In genomic region chr1:171576144-171576543, GRCh38 we compare ENCODE assay signal across 20 cellular contexts. TPM values are rescaled to one million over a fixed set of nuclear protein-coding genes. Genes with fewer than 3 reads are reported as not detected.
DNase-seq lines count a peak whose midpoint lies in the region; ATAC-seq and TF ChIP-seq lines count a peak whose summit lies in the region.
"Had no signal": no experiment of that assay in that cellular context is flagged by ENCODE, and none has a peak within 500 bp of the region (broad histone marks: within the 10 kb centered on the region; RNA-seq: fewer than 3 reads in every experiment).

No MANE protein-coding gene starts in this region.

- no peaks in the 10 kb centered on the region for H3K27me3 Mint-ChIP-seq in activated CD4-positive, alpha-beta T cell treated with anti-CD3 and anti-CD28 coated beads, Interleukin-2, amount 10 ng/mL, durations not matched to agents 7 days and 5 days
- H3K27me3 Mint-ChIP-seq in nephron progenitor cell (ENCODE audit: low read depth, poor library complexity), result no peaks in the 10 kb centered on the region

- H3K9me3 ChIP-seq in PC-3 (ENCODE audit: low read length) (no peaks in the 10 kb centered on the region), psoas muscle (no peaks in the 10 kb centered on the region), heart left ventricle (no peaks in the 10 kb centered on the region)

- no peaks in the 10 kb centered on the region for H3K9me3 Mint-ChIP-seq in activated CD4-positive, alpha-beta T cell treated with anti-CD3 and anti-CD28 coated beads, Interleukin-2, amount 10 ng/mL, durations not matched to agents 7 days and 5 days
- no peaks in the 10 kb centered on the region for H3K9me3 Mint-ChIP-seq in nephron progenitor cell
- H3K9me3 Mint-ChIP-seq: CD14-positive monocyte had no signal

- no peak for TF ChIP-seq CTCF in PC-3 (conservative IDR thresholded peaks at IDR 0.05; ENCODE audit: low read depth, low read length)
- no peak for TF ChIP-seq CTCF in nephron progenitor cell (IDR thresholded peaks at IDR 0.05)
- no peak for TF ChIP-seq CTCF in psoas muscle (IDR thresholded peaks at IDR 0.05)
- no peak for TF ChIP-seq CTCF in heart left ventricle (IDR thresholded peaks at IDR 0.05)

- TF ChIP-seq POLR2A in heart left ventricle (IDR thresholded peaks at IDR 0.05), result no peak

- in situ Hi-C loops in ACHN (cut with HindIII; ENCODE audit: low pct_ligation_motif_present, low pct_unique_long_range_greater_than_20kb, low sequenced_read_pairs), result no loop called here

- H3K27ac Mint-ChIP-seq in activated CD4-positive, alpha-beta T cell treated with anti-CD3 and anti-CD28 coated beads, Interleukin-2, amount 10 ng/mL, durations not matched to agents 7 days and 5 days, result peak overlapping the region; percentile 41
- H3K27ac Mint-ChIP-seq in nephron progenitor cell, result peak overlapping the region; percentile 13

- CTCF ChIA-PET in activated CD4-positive, alpha-beta T cell treated with anti-CD3 and anti-CD28 coated beads, Interleukin-2, amount 10 ng/mL, durations not matched to agents 7 days and 5 days (lab: Charles Lee), result interaction anchor here (0.7 to 1.5 kb wide), 2 partner anchors 14 to 45 kb away, joined by 4 to 5 read pairs; no protein-coding TSS in a partner anchor
- CTCF ChIA-PET in PC-3 (lab: Charles Lee), result no interaction called here

- no peaks in the 10 kb centered on the region for H3K79me2 ChIP-seq in PC-3 (ENCODE audit: low read length)

- H3F3A ChIP-seq in PC-3 (ENCODE audit: low read length, unreplicated experiment), result peaks cover 6% of the 10 kb centered on the region

- H3K27me3 ChIP-seq in PC-3 (ENCODE audit: low read length) (no peaks in the 10 kb centered on the region), psoas muscle (ENCODE audit: insufficient read depth in 3 of 3, low read length in 2 of 3) (no peaks in the 10 kb centered on the region), heart left ventricle (no peaks in the 10 kb centered on the region)

- H3K4me3 ChIP-seq in PC-3 (ENCODE audit: low read length), result no peak overlapping the region
- H3K4me3 ChIP-seq in psoas muscle, result no peak overlapping the region
- no peak overlapping the region for H3K4me3 ChIP-seq in heart left ventricle
- H3K4me3 ChIP-seq: GM12878, PC-9 had no signal

- H3K36me3 ChIP-seq in PC-3 (ENCODE audit: low read depth, low read length) (peaks cover 86% of the 10 kb centered on the region), psoas muscle (ENCODE audit: insufficient read depth in 1 of 2, low read depth in 1 of 2) (peaks cover 9 to 99% of the 10 kb centered on the region in 2 donors), heart left ventricle (peaks cover 0 to 100% (median 98%) of the 10 kb centered on the region in 9 donors)

- H3K4me1 ChIP-seq in PC-3 (ENCODE audit: insufficient read depth, low read length), result peaks cover 6% of the 10 kb centered on the region; the same call in 1 of the 2 replicates
- H3K4me1 ChIP-seq in psoas muscle, result no peaks in the 10 kb centered on the region
- no peaks in the 10 kb centered on the region for H3K4me1 ChIP-seq in heart left ventricle

- BruUV-seq in PC-3 (replicated peaks; lab: Mats Ljungman, UMichigan), result no TSS peak

- intact Hi-C loops in PC-3 (cut with micrococcal nuclease) (no loop called here), psoas muscle (cut with DNase I) (loop anchor here in 1 of 2 donors (5.0 kb wide), 1 partner anchor 34 kb away; no protein-coding TSS in a partner anchor), heart left ventricle (cut with DNase I) (no loop called here)

- no peak overlapping the region for H3K4me2 ChIP-seq in PC-3 (ENCODE audit: low read length)
- H3K4me2 ChIP-seq: PC-9 had no signal

- peaks cover 16% of the 10 kb centered on the region for H3K4me1 Mint-ChIP-seq in activated CD4-positive, alpha-beta T cell treated with anti-CD3 and anti-CD28 coated beads, Interleukin-2, amount 10 ng/mL, durations not matched to agents 7 days and 5 days
- no peaks in the 10 kb centered on the region for H3K4me1 Mint-ChIP-seq in nephron progenitor cell
- H3K4me1 Mint-ChIP-seq: CD14-positive monocyte had no signal

- H3K4me3 Mint-ChIP-seq in activated CD4-positive, alpha-beta T cell treated with anti-CD3 and anti-CD28 coated beads, Interleukin-2, amount 10 ng/mL, durations not matched to agents 7 days and 5 days, result no peak overlapping the region
- no peak overlapping the region for H3K4me3 Mint-ChIP-seq in nephron progenitor cell
- H3K4me3 Mint-ChIP-seq: CD14-positive monocyte had no signal

- H4K20me1 ChIP-seq in PC-3 (ENCODE audit: low read length), result no peaks in the 10 kb centered on the region

- ATAC-seq in PC-3, result peak; percentile 58
- no peak for ATAC-seq in psoas muscle
- ATAC-seq in heart left ventricle, result no peak
- ATAC-seq: GM12878 had no signal

- 77 to 96% (median 86%) methylated on average over 1 of the region's 1 CpG for WGBS in psoas muscle, 3 donors
- 87 to 94% (median 90%) methylated on average over 1 of the region's 1 CpG for WGBS in heart left ventricle, 4 donors

- H3K36me3 Mint-ChIP-seq in activated CD4-positive, alpha-beta T cell treated with anti-CD3 and anti-CD28 coated beads, Interleukin-2, amount 10 ng/mL, durations not matched to agents 7 days and 5 days (ENCODE audit: low read depth), result peaks cover 62% of the 10 kb centered on the region
- H3K36me3 Mint-ChIP-seq in nephron progenitor cell (ENCODE audit: low read depth), result peaks cover 72% of the 10 kb centered on the region

- H3K27ac ChIP-seq in PC-3 (ENCODE audit: low read length), result no peak overlapping the region
- H3K27ac ChIP-seq in psoas muscle, result no peak overlapping the region
- no peak overlapping the region for H3K27ac ChIP-seq in heart left ventricle
- H3K27ac ChIP-seq: PC-9 had no signal

- no peaks in the 10 kb centered on the region for H3K9me2 ChIP-seq in PC-3 (replicated peaks; ENCODE audit: low read length)

- POLR2A ChIA-PET in activated CD4-positive, alpha-beta T cell treated with anti-CD3 and anti-CD28 coated beads, Interleukin-2, amount 10 ng/mL, durations not matched to agents 7 days and 5 days (lab: Charles Lee), result no interaction called here
- POLR2A ChIA-PET in PC-3 (lab: Charles Lee; ENCODE audit: unreplicated experiment), result no interaction called here

- H2AFZ ChIP-seq in PC-3 (ENCODE audit: low read length), result no peak overlapping the region
- H2AFZ ChIP-seq: PC-9 had no signal

- H3K9ac ChIP-seq in PC-3 (ENCODE audit: low read length), result no peak overlapping the region

- no peak for DNase-seq in activated CD4-positive, alpha-beta T cell treated with anti-CD3 and anti-CD28 coated beads, Interleukin-2, amount 10 ng/mL, durations not matched to agents 7 days and 5 days
- no peak for DNase-seq in activated CD4-positive, alpha-beta T cell treated with anti-CD3 and anti-CD28 coated beads, Interleukin-2, amount 50 U/mL, for 4 hours
- DNase-seq in ACHN (peak; percentile 29), PC-3 (peak; percentile 74), nephron progenitor cell (no peak), psoas muscle (no peak), heart left ventricle (no peak), NCI-H510A (lab: John Stamatoyannopoulos, UW) (no peak)
- DNase-seq: COR-L47, DMS79, NCI-H146, NCI-H2081 treated with DMSO at 0.1 percent for 48 hours, NCI-H526 treated with DMSO at 0.1 percent for 48 hours had no signal

RNA-seq across cellular contexts. Expression of gene MYOCOS, which starts 45.9 kb away (rescaled TPM):
- under 1 TPM; 0.12 to 0.17 TPM for total RNA-seq in activated CD4-positive, alpha-beta T cell treated with anti-CD3 and anti-CD28 coated beads, Interleukin-2, amount 10 ng/mL, durations not matched to agents 7 days and 5 days
- not detected in 2 replicates for total RNA-seq in PC-3 (2014; rRNA removed)
- total RNA-seq in psoas muscle, result under 1 TPM in 1 of 4 donors, not detected in 3; 0.10 TPM
- not detected for polyA plus RNA-seq in psoas muscle
- not detected for total RNA-seq in heart left ventricle
- not detected for polyA plus RNA-seq in heart left ventricle
- total RNA-seq: A172, G401, H1, HT1080, PC-9 had no signal
- polyA plus RNA-seq: CD14-positive monocyte, H1 had no signal

Comparison
In these comparisons a context has a peak if more than half of its experiments do, and no peak if none do; other contexts are left out.
1. DNase-seq: peak in ACHN (single experiment) and PC-3 (single experiment); none in activated CD4-positive, alpha-beta T cell treated with anti-CD3 and anti-CD28 coated beads, Interleukin-2, amount 10 ng/mL, durations not matched to agents 7 days and 5 days (single experiment), activated CD4-positive, alpha-beta T cell treated with anti-CD3 and anti-CD28 coated beads, Interleukin-2, amount 50 U/mL, for 4 hours (0 of 2), nephron progenitor cell (single experiment), psoas muscle (0 of 2), heart left ventricle (0 of 5) and NCI-H510A (single experiment).